ENCODE assay signal across 29 cellular contexts in genomic region chr4:151665442-151666127, GRCh38.
"Had no signal": no experiment of that assay in that cellular context is flagged by ENCODE, and none has a peak within 500 bp of the region (broad histone marks: within the 10 kb centered on the region; RNA-seq: fewer than 3 reads in every experiment).

No MANE protein-coding gene starts in this region.

- DNase-seq: heart right ventricle; islet precursor cell; left ventricle myocardium inferior; mesendoderm; mucosa of descending colon; naive thymus-derived CD4-positive, alpha-beta T cell; pancreas; posterior cingulate gyrus; small intestine; spleen; stimulated activated CD4-positive, alpha-beta T cell treated with anti-CD3 and anti-CD28 coated beads, Interleukin-1b, Interleukin-23, amount 100 ng/mL, for 48 hours; stimulated activated CD4-positive, alpha-beta T cell treated with anti-CD3 and anti-CD28 coated beads, Interleukin-2, amount 100 ng/mL, for 48 hours; stimulated activated CD4-positive, alpha-beta T cell treated with anti-CD3 and anti-CD28 coated beads, Interleukin-4, amount 100 ng/mL, for 4 hours; stimulated activated CD8-positive, alpha-beta memory T cell treated with anti-CD3 and anti-CD28 coated beads, Interleukin-4, amount 100 ng/mL, for 48 hours; stimulated activated naive CD4-positive, alpha-beta T cell treated with Interleukin-2 at 50 U/mL for 16 hours; stimulated activated naive CD8-positive, alpha-beta T cell treated with anti-CD3 and anti-CD28 coated beads, Interleukin-15, amount 100 ng/mL, for 72 hours; substantia nigra; tibial artery; trophoblast cell; upper lobe of right lung had no signal

- H3K9me3 Mint-ChIP-seq: mesothelial cell of epicardium; naive thymus-derived CD4-positive, alpha-beta T cell; nephron; neural crest cell; stimulated activated memory B cell treated with anti-CD40 and anti-IgM and Interleukin-4, amounts not matched to agents 10 μg/mL and 1 μg/mL and 100 μg/mL, for 72 hours; stimulated activated naive CD8-positive, alpha-beta T cell treated with anti-CD3 and anti-CD28 coated beads, Interleukin-15, amount 100 ng/mL, for 72 hours had no signal

- H3K4me1 Mint-ChIP-seq: neural crest cell; stimulated activated memory B cell treated with anti-CD40 and anti-IgM and Interleukin-4, amounts not matched to agents 10 μg/mL and 1 μg/mL and 100 μg/mL, for 72 hours had no signal

- H3K27me3 Mint-ChIP-seq: naive thymus-derived CD4-positive, alpha-beta T cell; stimulated activated memory B cell treated with anti-CD40 and anti-IgM and Interleukin-4, amounts not matched to agents 10 μg/mL and 1 μg/mL and 100 μg/mL, for 72 hours; stimulated activated naive CD8-positive, alpha-beta T cell treated with anti-CD3 and anti-CD28 coated beads, Interleukin-15, amount 100 ng/mL, for 72 hours had no signal

- H3K4me1 ChIP-seq: left ventricle myocardium inferior, pancreas, spleen, tibial artery, upper lobe of right lung had no signal

- H3K27ac ChIP-seq: hepatocyte, left ventricle myocardium inferior, pancreas, thoracic aorta, tibial artery, upper lobe of right lung had no signal

- H3K27ac Mint-ChIP-seq: mesothelial cell of epicardium; nephron; stimulated activated memory B cell treated with anti-CD40 and anti-IgM and Interleukin-4, amounts not matched to agents 10 μg/mL and 1 μg/mL and 100 μg/mL, for 72 hours had no signal

- H3K9me3 ChIP-seq: heart right ventricle, left ventricle myocardium inferior, mucosa of descending colon, pancreas, right atrium auricular region, spleen, thoracic aorta, tibial artery, upper lobe of right lung had no signal

- H3K4me3 Mint-ChIP-seq: mesothelial cell of epicardium; naive thymus-derived CD4-positive, alpha-beta T cell; nephron; neural crest cell; stimulated activated memory B cell treated with anti-CD40 and anti-IgM and Interleukin-4, amounts not matched to agents 10 μg/mL and 1 μg/mL and 100 μg/mL, for 72 hours; stimulated activated naive CD8-positive, alpha-beta T cell treated with anti-CD3 and anti-CD28 coated beads, Interleukin-15, amount 100 ng/mL, for 72 hours had no signal

- H3K4me3 ChIP-seq: heart right ventricle, hepatocyte, left ventricle myocardium inferior, lung, mucosa of descending colon, pancreas, right atrium auricular region, spleen, thoracic aorta, tibial artery, upper lobe of right lung had no signal

- ATAC-seq: mucosa of descending colon; naive thymus-derived CD4-positive, alpha-beta T cell; pancreas; sciatic nerve; stimulated activated memory B cell treated with anti-CD40 and anti-IgM and Interleukin-4, amounts not matched to agents 10 μg/mL and 1 μg/mL and 100 μg/mL, for 72 hours; stimulated activated naive CD8-positive, alpha-beta T cell treated with anti-CD3 and anti-CD28 coated beads, Interleukin-15, amount 100 ng/mL, for 72 hours; upper lobe of right lung had no signal

- H3K36me3 ChIP-seq: right atrium auricular region, thoracic aorta, upper lobe of right lung had no signal

- H3K36me3 Mint-ChIP-seq: stimulated activated memory B cell treated with anti-CD40 and anti-IgM and Interleukin-4, amounts not matched to agents 10 μg/mL and 1 μg/mL and 100 μg/mL, for 72 hours had no signal

- H3K27me3 ChIP-seq: heart right ventricle, hepatocyte, pancreas, right atrium auricular region, spleen, tibial artery, upper lobe of right lung had no signal
